In the genomic region with DNA sequence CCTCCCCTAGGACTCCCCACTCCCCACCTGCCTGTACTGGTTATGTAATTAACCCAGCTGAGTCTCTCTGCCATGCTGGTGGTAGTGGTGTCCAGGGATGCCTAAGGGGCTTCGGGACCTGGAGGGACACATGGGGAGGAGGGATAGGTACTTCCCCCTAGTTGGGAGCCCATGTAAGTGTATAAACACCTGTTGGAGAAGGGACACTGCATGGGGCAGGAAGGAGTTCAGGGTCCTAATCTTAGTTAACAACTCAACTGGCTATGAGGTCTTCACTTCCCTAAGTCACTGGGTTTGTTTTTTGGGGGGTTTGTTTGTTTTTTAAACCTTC, we compare ENCODE assay signal across 13 cellular contexts. TPM values are rescaled to one million over a fixed set of nuclear protein-coding genes. Genes with fewer than 3 reads are reported as not detected.
DNase-seq lines count a peak whose midpoint lies in the region; TF ChIP-seq lines count a peak whose summit lies in the region.
"Had no signal": no experiment of that assay in that cellular context is flagged by ENCODE, and none has a peak within 500 bp of the region (broad histone marks: within the 10 kb centered on the region; RNA-seq: fewer than 3 reads in every experiment).

No MANE protein-coding gene starts in this region.

- H3K36me3 ChIP-seq in Caco-2 (ENCODE audit: control insufficient read depth, insufficient read depth, low read length) (no peaks in the 10 kb centered on the region), adipocyte (ENCODE audit: control insufficient read depth, insufficient read depth, low read length, severe bottlenecking) (no peaks in the 10 kb centered on the region)

- DNase-seq in AG04450 (ENCODE audit: low read depth, low spot score) (no peak), Caco-2 (no peak), adipocyte (ENCODE audit: low read depth) (no peak), mesothelial cell of epicardium (ENCODE audit: low spot score in 2 of 2, unreplicated experiment in 2 of 2) (no peak), GOT3 (lab: John Stamatoyannopoulos, UW) (no peak), NCI-H2081 treated with DMSO at 0.1 percent for 48 hours (lab: John Stamatoyannopoulos, UW) (no peak), Ammon's horn (ENCODE audit: low spot score) (no peak), inferior parietal cortex (ENCODE audit: extremely low spot score) (no peak)
- DNase-seq: activated CD4-positive, alpha-beta T cell treated with anti-CD3 and anti-CD28 coated beads for 4 hours; activated naive CD8-positive, alpha-beta T cell treated with anti-CD3 and anti-CD28 coated beads, Interleukin-2, amount 10 ng/mL, durations not matched to agents 7 days and 5 days; Karpas-422; stimulated activated naive CD8-positive, alpha-beta T cell treated with anti-CD3 and anti-CD28 coated beads, Interleukin-15, amount 100 ng/mL, for 72 hours had no signal

- H3K4me1 ChIP-seq in Caco-2, result peaks cover 7% of the 10 kb centered on the region
- peaks cover 6% of the 10 kb centered on the region for H3K4me1 ChIP-seq in adipocyte (ENCODE audit: control insufficient read depth, insufficient read depth, low read length)

- no peak overlapping the region for H3K27ac ChIP-seq in AG04450 (ENCODE audit: low read depth, low read length)

- TF ChIP-seq CTCF in AG04450 (IDR thresholded peaks at IDR 0.05; ENCODE audit: low read depth, low read length) (no peak), Caco-2 (IDR thresholded peaks at IDR 0.05; ENCODE audit: insufficient read depth in 1 of 2, low read depth in 1 of 2, low read length in 1 of 2, severe bottlenecking in 1 of 2, unreplicated experiment in 1 of 2) (no peak), mesothelial cell of epicardium (IDR thresholded peaks at IDR 0.05; ENCODE audit: unreplicated experiment) (no peak)

- H3K27ac Mint-ChIP-seq in Caco-2 (ENCODE audit: unreplicated experiment), result no peak overlapping the region
- no peak overlapping the region for H3K27ac Mint-ChIP-seq in mesothelial cell of epicardium
- H3K27ac Mint-ChIP-seq: activated naive CD8-positive, alpha-beta T cell treated with anti-CD3 and anti-CD28 coated beads, Interleukin-2, amount 10 ng/mL, durations not matched to agents 7 days and 5 days; memory B cell had no signal

- no TSS peak for BruUV-seq in Caco-2 (replicated peaks; lab: Mats Ljungman, UMichigan)

- H3K9me3 ChIP-seq in AG04450 (ENCODE audit: control insufficient read depth, insufficient read depth, low read length) (no peaks in the 10 kb centered on the region; the same call in 1 of the 2 replicates), Caco-2 (no peaks in the 10 kb centered on the region), adipocyte (ENCODE audit: control insufficient read depth, low read length) (no peaks in the 10 kb centered on the region)

- H3K4me3 Mint-ChIP-seq in Caco-2 (ENCODE audit: unreplicated experiment) (peak overlapping the region; percentile 75), mesothelial cell of epicardium (peak overlapping the region; percentile 84)

- H3K36me3 Mint-ChIP-seq in Caco-2 (ENCODE audit: insufficient read depth, unreplicated experiment) (peaks cover 6% of the 10 kb centered on the region), mesothelial cell of epicardium (no peaks in the 10 kb centered on the region)

- intact Hi-C loops in Caco-2 (cut with micrococcal nuclease; ENCODE audit: unreplicated experiment), result no loop called here

- H3K4me1 Mint-ChIP-seq in Caco-2 (ENCODE audit: low read depth, unreplicated experiment) (peaks cover 9% of the 10 kb centered on the region), mesothelial cell of epicardium (peaks cover 38% of the 10 kb centered on the region)

- H3K4me3 ChIP-seq in AG04450 (ENCODE audit: low read depth, low read length) (peak overlapping the region; percentile 70; the same call in 1 of the 2 replicates), Caco-2 (ENCODE audit: low read depth, low read length) (peak overlapping the region; percentile 46), adipocyte (ENCODE audit: low read length) (peak overlapping the region; percentile 81)

- CTCF ChIA-PET in AG04450 (lab: Charles Lee), result interaction anchor here (0.7 to 2.1 kb wide), 2 partner anchors 15 to 119 kb away, joined by 3 to 9 read pairs; no protein-coding TSS in a partner anchor
- CTCF ChIA-PET in Caco-2 (lab: Charles Lee), result interaction anchor here (0.7 to 2.4 kb wide), 2 partner anchors 15 to 32 kb away, joined by 3 to 16 read pairs; no protein-coding TSS in a partner anchor

- H3K27me3 ChIP-seq in AG04450 (ENCODE audit: control insufficient read depth, insufficient read depth, low read length) (no peaks in the 10 kb centered on the region), Caco-2 (replicated peaks; ENCODE audit: control insufficient read depth, insufficient read depth, low read length) (no peaks in the 10 kb centered on the region), adipocyte (replicated peaks; ENCODE audit: control insufficient read depth, insufficient read depth, low read length) (peaks cover 13% of the 10 kb centered on the region)

- no peaks in the 10 kb centered on the region for H3K9me3 Mint-ChIP-seq in Caco-2 (ENCODE audit: unreplicated experiment)
- no peaks in the 10 kb centered on the region for H3K9me3 Mint-ChIP-seq in mesothelial cell of epicardium
- H3K9me3 Mint-ChIP-seq: activated naive CD8-positive, alpha-beta T cell treated with anti-CD3 and anti-CD28 coated beads, Interleukin-2, amount 10 ng/mL, durations not matched to agents 7 days and 5 days; memory B cell; stimulated activated naive CD8-positive, alpha-beta T cell treated with anti-CD3 and anti-CD28 coated beads, Interleukin-15, amount 100 ng/mL, for 72 hours had no signal

- H3K27me3 Mint-ChIP-seq in Caco-2 (ENCODE audit: insufficient read depth, unreplicated experiment) (no peaks in the 10 kb centered on the region), mesothelial cell of epicardium (ENCODE audit: low read depth) (no peaks in the 10 kb centered on the region)
- H3K27me3 Mint-ChIP-seq: stimulated activated naive CD8-positive, alpha-beta T cell treated with anti-CD3 and anti-CD28 coated beads, Interleukin-15, amount 100 ng/mL, for 72 hours had no signal

- H3K9ac ChIP-seq in adipocyte (ENCODE audit: low read length), result no peak overlapping the region

- POLR2A ChIA-PET in AG04450 (lab: Yijun Ruan, JAX) (no interaction called here), Caco-2 (lab: Charles Lee) (no interaction called here)

RNA-seq across cellular contexts. Expression of a gene that starts 1.3 kb away (rescaled TPM):
- 3.3 and 4.3 TPM in 2 replicates for polyA plus RNA-seq in AG04450 (2011; rRNA removed)
- 8.0 and 11.4 TPM in 2 replicates for polyA minus RNA-seq in AG04450 (2011; rRNA and poly(A)+ RNA removed)
- total RNA-seq in Caco-2 (2022) (11.4 and 13.3 TPM in 2 replicates), mesothelial cell of epicardium (19.3 to 20.5 TPM (median 20.1 TPM) in 3 replicates)

RNA-seq across cellular contexts. Expression of a gene that starts 20.3 kb away (rescaled TPM):
- polyA plus RNA-seq in AG04450 (2011; rRNA removed), result not detected in 2 replicates
- not detected in 2 replicates for polyA minus RNA-seq in AG04450 (2011; rRNA and poly(A)+ RNA removed)
- total RNA-seq in Caco-2 (2022) (not detected in 2 replicates), mesothelial cell of epicardium (0.09 to 0.20 TPM (median 0.11 TPM) in 3 replicates)

RNA-seq across cellular contexts. Expression of a gene that starts 27.9 kb away (rescaled TPM):
- polyA plus RNA-seq in AG04450 (2011; rRNA removed), result not detected in 2 replicates
- polyA minus RNA-seq in AG04450 (2011; rRNA and poly(A)+ RNA removed), result not detected in 2 replicates
- not detected in 2 replicates for total RNA-seq in Caco-2 (2022)
- not detected in 3 replicates for total RNA-seq in mesothelial cell of epicardium
- total RNA-seq: activated naive CD8-positive, alpha-beta T cell treated with anti-CD3 and anti-CD28 coated beads, Interleukin-2, amount 10 ng/mL, durations not matched to agents 7 days and 5 days had no signal
